ENCODE assay signal across 1 cellular context in the genomic region with DNA sequence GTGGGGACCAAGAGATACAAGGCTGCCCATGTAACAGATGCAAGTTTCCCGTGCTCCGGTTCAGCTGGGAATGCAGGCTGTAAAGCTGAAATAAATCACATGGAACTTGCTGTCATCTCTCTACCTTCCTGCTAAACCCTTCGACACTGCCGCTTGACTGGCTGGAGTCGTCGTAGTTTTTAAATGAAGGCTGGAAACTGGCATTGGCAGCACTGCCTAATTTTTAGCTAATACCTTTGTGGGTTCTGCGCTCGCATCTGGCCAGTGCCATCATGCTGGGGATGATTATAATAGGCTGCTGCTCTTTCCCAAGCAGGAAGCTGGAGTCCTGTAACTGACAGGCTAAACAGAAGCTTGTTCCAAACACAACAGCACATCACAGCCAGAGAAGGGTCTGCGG.
TF ChIP-seq lines count a peak whose summit lies in the region.

No MANE protein-coding gene starts in this region.

TF ChIP-seq in GM23338, 12 proteins besides CTCF, POLR2A, EP300 and RAD21 (continued from another document):
- TF ChIP-seq, protein P1, sequence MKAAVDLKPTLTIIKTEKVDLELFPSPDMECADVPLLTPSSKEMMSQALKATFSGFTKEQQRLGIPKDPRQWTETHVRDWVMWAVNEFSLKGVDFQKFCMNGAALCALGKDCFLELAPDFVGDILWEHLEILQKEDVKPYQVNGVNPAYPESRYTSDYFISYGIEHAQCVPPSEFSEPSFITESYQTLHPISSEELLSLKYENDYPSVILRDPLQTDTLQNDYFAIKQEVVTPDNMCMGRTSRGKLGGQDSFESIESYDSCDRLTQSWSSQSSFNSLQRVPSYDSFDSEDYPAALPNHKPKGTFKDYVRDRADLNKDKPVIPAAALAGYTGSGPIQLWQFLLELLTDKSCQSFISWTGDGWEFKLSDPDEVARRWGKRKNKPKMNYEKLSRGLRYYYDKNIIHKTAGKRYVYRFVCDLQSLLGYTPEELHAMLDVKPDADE (IDR thresholded peaks at IDR 0.05), result no peak
- no peak for TF ChIP-seq STAT1 (IDR thresholded peaks at IDR 0.05; ENCODE audit: unreplicated experiment)
- TF ChIP-seq POLR2AphosphoS5 (IDR thresholded peaks at IDR 0.05; ENCODE audit: low read depth), result no peak
- TF ChIP-seq EZH2phosphoT487 (IDR thresholded peaks at IDR 0.05; ENCODE audit: unreplicated experiment), result no peak
- TF ChIP-seq CREB1 (CRISPR knock-in tag; IDR thresholded peaks at IDR 0.05; ENCODE audit: low read depth), result no peak
- TF ChIP-seq, protein P2, sequence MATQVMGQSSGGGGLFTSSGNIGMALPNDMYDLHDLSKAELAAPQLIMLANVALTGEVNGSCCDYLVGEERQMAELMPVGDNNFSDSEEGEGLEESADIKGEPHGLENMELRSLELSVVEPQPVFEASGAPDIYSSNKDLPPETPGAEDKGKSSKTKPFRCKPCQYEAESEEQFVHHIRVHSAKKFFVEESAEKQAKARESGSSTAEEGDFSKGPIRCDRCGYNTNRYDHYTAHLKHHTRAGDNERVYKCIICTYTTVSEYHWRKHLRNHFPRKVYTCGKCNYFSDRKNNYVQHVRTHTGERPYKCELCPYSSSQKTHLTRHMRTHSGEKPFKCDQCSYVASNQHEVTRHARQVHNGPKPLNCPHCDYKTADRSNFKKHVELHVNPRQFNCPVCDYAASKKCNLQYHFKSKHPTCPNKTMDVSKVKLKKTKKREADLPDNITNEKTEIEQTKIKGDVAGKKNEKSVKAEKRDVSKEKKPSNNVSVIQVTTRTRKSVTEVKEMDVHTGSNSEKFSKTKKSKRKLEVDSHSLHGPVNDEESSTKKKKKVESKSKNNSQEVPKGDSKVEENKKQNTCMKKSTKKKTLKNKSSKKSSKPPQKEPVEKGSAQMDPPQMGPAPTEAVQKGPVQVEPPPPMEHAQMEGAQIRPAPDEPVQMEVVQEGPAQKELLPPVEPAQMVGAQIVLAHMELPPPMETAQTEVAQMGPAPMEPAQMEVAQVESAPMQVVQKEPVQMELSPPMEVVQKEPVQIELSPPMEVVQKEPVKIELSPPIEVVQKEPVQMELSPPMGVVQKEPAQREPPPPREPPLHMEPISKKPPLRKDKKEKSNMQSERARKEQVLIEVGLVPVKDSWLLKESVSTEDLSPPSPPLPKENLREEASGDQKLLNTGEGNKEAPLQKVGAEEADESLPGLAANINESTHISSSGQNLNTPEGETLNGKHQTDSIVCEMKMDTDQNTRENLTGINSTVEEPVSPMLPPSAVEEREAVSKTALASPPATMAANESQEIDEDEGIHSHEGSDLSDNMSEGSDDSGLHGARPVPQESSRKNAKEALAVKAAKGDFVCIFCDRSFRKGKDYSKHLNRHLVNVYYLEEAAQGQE (IDR thresholded peaks at IDR 0.05; ENCODE audit: unreplicated experiment), result no peak
- no peak for TF ChIP-seq NANOG (IDR thresholded peaks at IDR 0.05; ENCODE audit: borderline replicate concordance)
